ENCODE assay signal across 1 cellular context in the genomic region with DNA sequence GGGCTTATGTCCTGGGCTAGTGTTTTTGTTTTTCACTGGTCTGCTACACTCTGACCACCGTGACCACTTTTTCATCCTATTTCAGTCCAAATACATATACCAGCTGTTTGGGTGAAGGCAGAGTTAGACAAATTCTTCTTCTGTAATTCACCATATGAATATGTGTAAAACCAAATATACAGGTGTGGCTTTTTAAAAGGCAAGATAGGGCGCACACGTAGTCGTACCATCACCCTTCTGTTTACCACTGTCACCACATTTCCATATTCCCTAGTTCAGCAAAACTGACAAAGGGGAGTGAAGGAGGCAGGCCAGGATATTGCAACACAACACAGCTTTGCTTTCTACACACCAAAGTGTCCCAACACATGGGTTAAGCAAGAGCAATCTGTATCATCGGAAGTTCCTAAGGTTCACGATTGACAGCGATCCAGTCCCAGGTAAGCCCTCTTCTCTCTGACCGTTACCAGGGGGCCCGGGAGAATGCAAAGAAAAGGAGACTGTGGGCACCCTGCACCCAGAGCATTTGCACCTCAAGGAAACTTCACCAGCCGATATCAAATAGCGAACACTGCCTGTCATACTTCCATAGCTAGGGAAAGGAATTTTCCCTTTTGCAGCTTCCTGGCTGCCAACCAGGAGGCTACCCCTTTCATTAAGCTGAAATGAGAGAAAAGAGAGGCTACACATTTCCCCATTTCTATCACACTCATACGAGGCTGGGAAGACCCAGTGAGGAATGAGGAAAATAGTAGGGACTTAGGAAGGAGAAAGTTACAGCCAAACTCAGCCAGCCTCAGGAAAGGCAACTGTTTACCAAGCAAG.
A peak's percentile ranks its signal among the peaks of the same experiment; 100 is the strongest.
TF ChIP-seq lines count a peak whose summit lies in the region.

No MANE protein-coding gene starts in this region.

TF ChIP-seq in HepG2, 621 proteins besides CTCF, POLR2A, EP300 and RAD21 (continues in another document):
- TF ChIP-seq ZNF614 (CRISPR knock-in tag; IDR thresholded peaks at IDR 0.05; ENCODE audit: borderline replicate concordance): peak; percentile 85
- TF ChIP-seq, protein P1, sequence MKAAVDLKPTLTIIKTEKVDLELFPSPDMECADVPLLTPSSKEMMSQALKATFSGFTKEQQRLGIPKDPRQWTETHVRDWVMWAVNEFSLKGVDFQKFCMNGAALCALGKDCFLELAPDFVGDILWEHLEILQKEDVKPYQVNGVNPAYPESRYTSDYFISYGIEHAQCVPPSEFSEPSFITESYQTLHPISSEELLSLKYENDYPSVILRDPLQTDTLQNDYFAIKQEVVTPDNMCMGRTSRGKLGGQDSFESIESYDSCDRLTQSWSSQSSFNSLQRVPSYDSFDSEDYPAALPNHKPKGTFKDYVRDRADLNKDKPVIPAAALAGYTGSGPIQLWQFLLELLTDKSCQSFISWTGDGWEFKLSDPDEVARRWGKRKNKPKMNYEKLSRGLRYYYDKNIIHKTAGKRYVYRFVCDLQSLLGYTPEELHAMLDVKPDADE (CRISPR knock-in tag; IDR thresholded peaks at IDR 0.05): no peak
- peak; percentile 67; the same call in 1 of the 2 replicates for TF ChIP-seq RARA (CRISPR knock-in tag; IDR thresholded peaks at IDR 0.05)
- no peak for TF ChIP-seq REPIN1 (CRISPR knock-in tag; IDR thresholded peaks at IDR 0.05; ENCODE audit: borderline replicate concordance, low read depth)
- no peak for TF ChIP-seq ZNF225 (CRISPR knock-in tag; IDR thresholded peaks at IDR 0.05)
- TF ChIP-seq ZKSCAN8 (CRISPR knock-in tag; IDR thresholded peaks at IDR 0.05; ENCODE audit: borderline replicate concordance): peak; percentile 52; the same call in 1 of the 2 replicates
- TF ChIP-seq ZNF3 (CRISPR knock-in tag; IDR thresholded peaks at IDR 0.05): 0 out of 2 replicates have a peak, but pooled peaks have one; percentile 49
- TF ChIP-seq NONO (IDR thresholded peaks at IDR 0.05): no peak
- TF ChIP-seq NONO (CRISPR knock-in tag; conservative IDR thresholded peaks at IDR 0.05): peak; percentile 31; the same call in 1 of the 2 replicates
- TF ChIP-seq, protein P2, sequence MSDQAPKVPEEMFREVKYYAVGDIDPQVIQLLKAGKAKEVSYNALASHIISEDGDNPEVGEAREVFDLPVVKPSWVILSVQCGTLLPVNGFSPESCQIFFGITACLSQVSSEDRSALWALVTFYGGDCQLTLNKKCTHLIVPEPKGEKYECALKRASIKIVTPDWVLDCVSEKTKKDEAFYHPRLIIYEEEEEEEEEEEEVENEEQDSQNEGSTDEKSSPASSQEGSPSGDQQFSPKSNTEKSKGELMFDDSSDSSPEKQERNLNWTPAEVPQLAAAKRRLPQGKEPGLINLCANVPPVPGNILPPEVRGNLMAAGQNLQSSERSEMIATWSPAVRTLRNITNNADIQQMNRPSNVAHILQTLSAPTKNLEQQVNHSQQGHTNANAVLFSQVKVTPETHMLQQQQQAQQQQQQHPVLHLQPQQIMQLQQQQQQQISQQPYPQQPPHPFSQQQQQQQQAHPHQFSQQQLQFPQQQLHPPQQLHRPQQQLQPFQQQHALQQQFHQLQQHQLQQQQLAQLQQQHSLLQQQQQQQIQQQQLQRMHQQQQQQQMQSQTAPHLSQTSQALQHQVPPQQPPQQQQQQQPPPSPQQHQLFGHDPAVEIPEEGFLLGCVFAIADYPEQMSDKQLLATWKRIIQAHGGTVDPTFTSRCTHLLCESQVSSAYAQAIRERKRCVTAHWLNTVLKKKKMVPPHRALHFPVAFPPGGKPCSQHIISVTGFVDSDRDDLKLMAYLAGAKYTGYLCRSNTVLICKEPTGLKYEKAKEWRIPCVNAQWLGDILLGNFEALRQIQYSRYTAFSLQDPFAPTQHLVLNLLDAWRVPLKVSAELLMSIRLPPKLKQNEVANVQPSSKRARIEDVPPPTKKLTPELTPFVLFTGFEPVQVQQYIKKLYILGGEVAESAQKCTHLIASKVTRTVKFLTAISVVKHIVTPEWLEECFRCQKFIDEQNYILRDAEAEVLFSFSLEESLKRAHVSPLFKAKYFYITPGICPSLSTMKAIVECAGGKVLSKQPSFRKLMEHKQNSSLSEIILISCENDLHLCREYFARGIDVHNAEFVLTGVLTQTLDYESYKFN (CRISPR knock-in tag; conservative IDR thresholded peaks at IDR 0.05): peak; percentile 73
- TF ChIP-seq, protein P3, sequence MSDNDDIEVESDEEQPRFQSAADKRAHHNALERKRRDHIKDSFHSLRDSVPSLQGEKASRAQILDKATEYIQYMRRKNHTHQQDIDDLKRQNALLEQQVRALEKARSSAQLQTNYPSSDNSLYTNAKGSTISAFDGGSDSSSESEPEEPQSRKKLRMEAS (IDR thresholded peaks at IDR 0.05): peak; percentile 61; the same call in 1 of the 2 replicates
- peak; percentile 41; the same call in 1 of the 2 replicates for TF ChIP-seq KAT8 (CRISPR knock-in tag; IDR thresholded peaks at IDR 0.05)
- TF ChIP-seq, protein P4, sequence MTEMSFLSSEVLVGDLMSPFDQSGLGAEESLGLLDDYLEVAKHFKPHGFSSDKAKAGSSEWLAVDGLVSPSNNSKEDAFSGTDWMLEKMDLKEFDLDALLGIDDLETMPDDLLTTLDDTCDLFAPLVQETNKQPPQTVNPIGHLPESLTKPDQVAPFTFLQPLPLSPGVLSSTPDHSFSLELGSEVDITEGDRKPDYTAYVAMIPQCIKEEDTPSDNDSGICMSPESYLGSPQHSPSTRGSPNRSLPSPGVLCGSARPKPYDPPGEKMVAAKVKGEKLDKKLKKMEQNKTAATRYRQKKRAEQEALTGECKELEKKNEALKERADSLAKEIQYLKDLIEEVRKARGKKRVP (CRISPR knock-in tag; IDR thresholded peaks at IDR 0.05): peak in 1 of 2 experiments; percentile 82; a peak in 1 of 4 replicates
- TF ChIP-seq ZNF224 (CRISPR knock-in tag; IDR thresholded peaks at IDR 0.05): no peak
- TF ChIP-seq FOXO1 (CRISPR knock-in tag; IDR thresholded peaks at IDR 0.05): peak; percentile 81; the same call in 1 of the 2 replicates
- peak; percentile 95 for TF ChIP-seq TGIF2 (CRISPR knock-in tag; IDR thresholded peaks at IDR 0.05)
- TF ChIP-seq, protein P5, sequence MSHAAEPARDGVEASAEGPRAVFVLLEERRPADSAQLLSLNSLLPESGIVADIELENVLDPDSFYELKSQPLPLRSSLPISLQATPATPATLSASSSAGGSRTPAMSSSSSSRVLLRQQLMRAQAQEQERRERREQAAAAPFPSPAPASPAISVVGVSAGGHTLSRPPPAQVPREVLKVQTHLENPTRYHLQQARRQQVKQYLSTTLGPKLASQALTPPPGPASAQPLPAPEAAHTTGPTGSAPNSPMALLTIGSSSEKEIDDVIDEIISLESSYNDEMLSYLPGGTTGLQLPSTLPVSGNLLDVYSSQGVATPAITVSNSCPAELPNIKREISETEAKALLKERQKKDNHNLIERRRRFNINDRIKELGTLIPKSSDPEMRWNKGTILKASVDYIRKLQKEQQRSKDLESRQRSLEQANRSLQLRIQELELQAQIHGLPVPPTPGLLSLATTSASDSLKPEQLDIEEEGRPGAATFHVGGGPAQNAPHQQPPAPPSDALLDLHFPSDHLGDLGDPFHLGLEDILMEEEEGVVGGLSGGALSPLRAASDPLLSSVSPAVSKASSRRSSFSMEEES (CRISPR knock-in tag; IDR thresholded peaks at IDR 0.05): peak; percentile 13; the same call in 1 of the 2 replicates
- TF ChIP-seq, protein P6, sequence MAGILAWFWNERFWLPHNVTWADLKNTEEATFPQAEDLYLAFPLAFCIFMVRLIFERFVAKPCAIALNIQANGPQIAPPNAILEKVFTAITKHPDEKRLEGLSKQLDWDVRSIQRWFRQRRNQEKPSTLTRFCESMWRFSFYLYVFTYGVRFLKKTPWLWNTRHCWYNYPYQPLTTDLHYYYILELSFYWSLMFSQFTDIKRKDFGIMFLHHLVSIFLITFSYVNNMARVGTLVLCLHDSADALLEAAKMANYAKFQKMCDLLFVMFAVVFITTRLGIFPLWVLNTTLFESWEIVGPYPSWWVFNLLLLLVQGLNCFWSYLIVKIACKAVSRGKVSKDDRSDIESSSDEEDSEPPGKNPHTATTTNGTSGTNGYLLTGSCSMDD (CRISPR knock-in tag; IDR thresholded peaks at IDR 0.05): no peak
- peak; percentile 39; the same call in 1 of the 2 replicates for TF ChIP-seq ZNF792 (CRISPR knock-in tag; IDR thresholded peaks at IDR 0.05)
- no peak for TF ChIP-seq JDP2 (CRISPR knock-in tag; IDR thresholded peaks at IDR 0.05; ENCODE audit: borderline replicate concordance)
- 0 out of 2 replicates have a peak, but pooled peaks have one; percentile 56 for TF ChIP-seq ZNF34 (CRISPR knock-in tag; IDR thresholded peaks at IDR 0.05; ENCODE audit: borderline replicate concordance)
- TF ChIP-seq ZFP1 (CRISPR knock-in tag; IDR thresholded peaks at IDR 0.05): peak; percentile 49; the same call in 1 of the 2 replicates
- TF ChIP-seq ZNF678 (CRISPR knock-in tag; IDR thresholded peaks at IDR 0.05): no peak
- TF ChIP-seq, protein P7, sequence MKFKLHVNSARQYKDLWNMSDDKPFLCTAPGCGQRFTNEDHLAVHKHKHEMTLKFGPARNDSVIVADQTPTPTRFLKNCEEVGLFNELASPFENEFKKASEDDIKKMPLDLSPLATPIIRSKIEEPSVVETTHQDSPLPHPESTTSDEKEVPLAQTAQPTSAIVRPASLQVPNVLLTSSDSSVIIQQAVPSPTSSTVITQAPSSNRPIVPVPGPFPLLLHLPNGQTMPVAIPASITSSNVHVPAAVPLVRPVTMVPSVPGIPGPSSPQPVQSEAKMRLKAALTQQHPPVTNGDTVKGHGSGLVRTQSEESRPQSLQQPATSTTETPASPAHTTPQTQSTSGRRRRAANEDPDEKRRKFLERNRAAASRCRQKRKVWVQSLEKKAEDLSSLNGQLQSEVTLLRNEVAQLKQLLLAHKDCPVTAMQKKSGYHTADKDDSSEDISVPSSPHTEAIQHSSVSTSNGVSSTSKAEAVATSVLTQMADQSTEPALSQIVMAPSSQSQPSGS (CRISPR knock-in tag; IDR thresholded peaks at IDR 0.05): no peak
- TF ChIP-seq TOPORS (CRISPR knock-in tag; IDR thresholded peaks at IDR 0.05): no peak
- TF ChIP-seq, protein P8, sequence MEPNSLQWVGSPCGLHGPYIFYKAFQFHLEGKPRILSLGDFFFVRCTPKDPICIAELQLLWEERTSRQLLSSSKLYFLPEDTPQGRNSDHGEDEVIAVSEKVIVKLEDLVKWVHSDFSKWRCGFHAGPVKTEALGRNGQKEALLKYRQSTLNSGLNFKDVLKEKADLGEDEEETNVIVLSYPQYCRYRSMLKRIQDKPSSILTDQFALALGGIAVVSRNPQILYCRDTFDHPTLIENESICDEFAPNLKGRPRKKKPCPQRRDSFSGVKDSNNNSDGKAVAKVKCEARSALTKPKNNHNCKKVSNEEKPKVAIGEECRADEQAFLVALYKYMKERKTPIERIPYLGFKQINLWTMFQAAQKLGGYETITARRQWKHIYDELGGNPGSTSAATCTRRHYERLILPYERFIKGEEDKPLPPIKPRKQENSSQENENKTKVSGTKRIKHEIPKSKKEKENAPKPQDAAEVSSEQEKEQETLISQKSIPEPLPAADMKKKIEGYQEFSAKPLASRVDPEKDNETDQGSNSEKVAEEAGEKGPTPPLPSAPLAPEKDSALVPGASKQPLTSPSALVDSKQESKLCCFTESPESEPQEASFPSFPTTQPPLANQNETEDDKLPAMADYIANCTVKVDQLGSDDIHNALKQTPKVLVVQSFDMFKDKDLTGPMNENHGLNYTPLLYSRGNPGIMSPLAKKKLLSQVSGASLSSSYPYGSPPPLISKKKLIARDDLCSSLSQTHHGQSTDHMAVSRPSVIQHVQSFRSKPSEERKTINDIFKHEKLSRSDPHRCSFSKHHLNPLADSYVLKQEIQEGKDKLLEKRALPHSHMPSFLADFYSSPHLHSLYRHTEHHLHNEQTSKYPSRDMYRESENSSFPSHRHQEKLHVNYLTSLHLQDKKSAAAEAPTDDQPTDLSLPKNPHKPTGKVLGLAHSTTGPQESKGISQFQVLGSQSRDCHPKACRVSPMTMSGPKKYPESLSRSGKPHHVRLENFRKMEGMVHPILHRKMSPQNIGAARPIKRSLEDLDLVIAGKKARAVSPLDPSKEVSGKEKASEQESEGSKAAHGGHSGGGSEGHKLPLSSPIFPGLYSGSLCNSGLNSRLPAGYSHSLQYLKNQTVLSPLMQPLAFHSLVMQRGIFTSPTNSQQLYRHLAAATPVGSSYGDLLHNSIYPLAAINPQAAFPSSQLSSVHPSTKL (CRISPR knock-in tag; IDR thresholded peaks at IDR 0.05): peak; percentile 80
- TF ChIP-seq PTBP1 (IDR thresholded peaks at IDR 0.05; ENCODE audit: low read depth, low read length, poor library complexity, severe bottlenecking): no peak
- no peak for TF ChIP-seq HNRNPUL1 (IDR thresholded peaks at IDR 0.05; ENCODE audit: low read depth, low read length)
- no peak for TF ChIP-seq U2AF1 (optimal IDR thresholded peaks at IDR 0.05; ENCODE audit: low read depth, low read length)
- TF ChIP-seq NFYB (CRISPR knock-in tag; IDR thresholded peaks at IDR 0.05): no peak
- TF ChIP-seq TBX2 (CRISPR knock-in tag; IDR thresholded peaks at IDR 0.05; ENCODE audit: borderline replicate concordance): peak; percentile 73
- peak; percentile 88 for TF ChIP-seq HDAC2 (CRISPR knock-in tag; IDR thresholded peaks at IDR 0.05)
- TF ChIP-seq ZNF547 (CRISPR knock-in tag; IDR thresholded peaks at IDR 0.05): no peak
- TF ChIP-seq, protein P9, sequence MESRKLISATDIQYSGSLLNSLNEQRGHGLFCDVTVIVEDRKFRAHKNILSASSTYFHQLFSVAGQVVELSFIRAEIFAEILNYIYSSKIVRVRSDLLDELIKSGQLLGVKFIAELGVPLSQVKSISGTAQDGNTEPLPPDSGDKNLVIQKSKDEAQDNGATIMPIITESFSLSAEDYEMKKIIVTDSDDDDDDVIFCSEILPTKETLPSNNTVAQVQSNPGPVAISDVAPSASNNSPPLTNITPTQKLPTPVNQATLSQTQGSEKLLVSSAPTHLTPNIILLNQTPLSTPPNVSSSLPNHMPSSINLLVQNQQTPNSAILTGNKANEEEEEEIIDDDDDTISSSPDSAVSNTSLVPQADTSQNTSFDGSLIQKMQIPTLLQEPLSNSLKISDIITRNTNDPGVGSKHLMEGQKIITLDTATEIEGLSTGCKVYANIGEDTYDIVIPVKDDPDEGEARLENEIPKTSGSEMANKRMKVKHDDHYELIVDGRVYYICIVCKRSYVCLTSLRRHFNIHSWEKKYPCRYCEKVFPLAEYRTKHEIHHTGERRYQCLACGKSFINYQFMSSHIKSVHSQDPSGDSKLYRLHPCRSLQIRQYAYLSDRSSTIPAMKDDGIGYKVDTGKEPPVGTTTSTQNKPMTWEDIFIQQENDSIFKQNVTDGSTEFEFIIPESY (CRISPR knock-in tag; IDR thresholded peaks at IDR 0.05): peak; percentile 62; the same call in 1 of the 2 replicates
- TF ChIP-seq, protein P10, sequence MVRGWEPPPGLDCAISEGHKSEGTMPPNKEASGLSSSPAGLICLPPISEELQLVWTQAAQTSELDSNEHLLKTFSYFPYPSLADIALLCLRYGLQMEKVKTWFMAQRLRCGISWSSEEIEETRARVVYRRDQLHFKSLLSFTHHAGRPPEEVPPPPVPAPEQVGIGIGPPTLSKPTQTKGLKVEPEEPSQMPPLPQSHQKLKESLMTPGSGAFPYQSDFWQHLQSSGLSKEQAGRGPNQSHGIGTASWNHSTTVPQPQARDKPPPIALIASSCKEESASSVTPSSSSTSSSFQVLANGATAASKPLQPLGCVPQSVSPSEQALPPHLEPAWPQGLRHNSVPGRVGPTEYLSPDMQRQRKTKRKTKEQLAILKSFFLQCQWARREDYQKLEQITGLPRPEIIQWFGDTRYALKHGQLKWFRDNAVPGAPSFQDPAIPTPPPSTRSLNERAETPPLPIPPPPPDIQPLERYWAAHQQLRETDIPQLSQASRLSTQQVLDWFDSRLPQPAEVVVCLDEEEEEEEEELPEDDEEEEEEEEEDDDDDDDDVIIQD (CRISPR knock-in tag; IDR thresholded peaks at IDR 0.05; ENCODE audit: low read depth): peak; percentile 73; the same call in 1 of the 2 replicates
- peak; percentile 95 for TF ChIP-seq SAP130 (CRISPR knock-in tag; IDR thresholded peaks at IDR 0.05; ENCODE audit: low read depth)
- no peak for TF ChIP-seq SIX4 (CRISPR knock-in tag; IDR thresholded peaks at IDR 0.05)
